ENCODE assay signal across 18 cellular contexts in the genomic region with DNA sequence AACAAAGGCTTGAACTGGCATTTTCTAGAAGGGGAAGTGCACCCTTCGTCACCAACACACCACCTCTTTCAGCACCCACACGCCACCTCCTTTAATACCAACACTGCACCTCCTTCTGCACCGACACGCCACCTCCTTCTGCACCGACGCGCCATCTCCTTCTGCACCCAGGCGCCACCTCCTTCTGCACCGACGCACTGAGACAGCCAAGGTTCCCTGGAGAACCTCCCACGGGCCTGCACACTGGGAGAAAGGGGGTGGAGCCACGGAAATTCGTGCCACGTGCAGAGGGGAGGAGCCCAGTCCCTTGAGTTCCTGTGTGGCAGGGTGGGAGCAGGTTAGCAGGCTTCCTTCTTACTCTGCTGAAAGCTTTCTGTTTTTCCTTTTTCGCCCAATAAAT.
DNase-seq lines count a peak whose midpoint lies in the region; ATAC-seq, FAIRE-seq and TF ChIP-seq lines count a peak whose summit lies in the region.
"Had no signal": no experiment of that assay in that cellular context is flagged by ENCODE, and none has a peak within 500 bp of the region (broad histone marks: within the 10 kb centered on the region; RNA-seq: fewer than 3 reads in every experiment).

No MANE protein-coding gene starts in this region.

- H3K27me3 Mint-ChIP-seq in activated CD4-positive, alpha-beta T cell treated with anti-CD3 and anti-CD28 coated beads for 36 hours = peaks cover 8% of the 10 kb centered on the region

- H3K4me3 Mint-ChIP-seq in activated CD4-positive, alpha-beta T cell treated with anti-CD3 and anti-CD28 coated beads for 36 hours = no peak overlapping the region
- H3K4me3 Mint-ChIP-seq: B cell had no signal

- H3K4me1 Mint-ChIP-seq in activated CD4-positive, alpha-beta T cell treated with anti-CD3 and anti-CD28 coated beads for 36 hours = no peaks in the 10 kb centered on the region
- H3K4me1 Mint-ChIP-seq: B cell had no signal

- CTCF ChIA-PET in GM10248 (lab: Yijun Ruan, JAX) = no interaction called here
- CTCF ChIA-PET in activated CD4-positive, alpha-beta T cell treated with anti-CD3 and anti-CD28 coated beads for 36 hours (lab: Charles Lee) = no interaction called here

- H3K27ac Mint-ChIP-seq in activated CD4-positive, alpha-beta T cell treated with anti-CD3 and anti-CD28 coated beads for 36 hours = no peak overlapping the region
- H3K27ac Mint-ChIP-seq: B cell had no signal

- H3K36me3 Mint-ChIP-seq in activated CD4-positive, alpha-beta T cell treated with anti-CD3 and anti-CD28 coated beads for 36 hours (ENCODE audit: low read depth) = no peaks in the 10 kb centered on the region

- no peak for FAIRE-seq in urothelium cell line (lab: Jason Lieb, UNC)
- FAIRE-seq: G401.6, HepG2 had no signal

- peak in 2 of 3 experiments; percentile 13 to 23 for DNase-seq in NCI-H1417 (lab: John Stamatoyannopoulos, UW)
- no peak for DNase-seq in NCI-H1417 treated with DMSO at 0.1 percent for 48 hours (lab: John Stamatoyannopoulos, UW)
- DNase-seq in NCI-H1436 treated with DMSO at 0.1 percent for 48 hours (lab: John Stamatoyannopoulos, UW) = peak; percentile 34
- peak; percentile 28 for DNase-seq in islet precursor cell
- DNase-seq in urothelium cell line (ENCODE audit: low spot score) = peak; percentile 21
- DNase-seq in GM10248 (ENCODE audit: extremely low spot score) = no peak
- no peak for DNase-seq in stimulated activated CD8-positive, alpha-beta memory T cell treated with anti-CD3 and anti-CD28 coated beads, Interleukin-4, amount 100 ng/mL, for 48 hours
- DNase-seq in activated CD4-positive, alpha-beta T cell treated with anti-CD3 and anti-CD28 coated beads for 36 hours = no peak
- DNase-seq: DMS79 treated with DMSO at 0.1 percent for 48 hours, KG1, NCI-H1694, NCI-H2081 treated with DMSO at 0.1 percent for 48 hours, NCI-H446 treated with DMSO at 0.1 percent for 48 hours, NCI-H774, PC-9 had no signal

- no peak for TF ChIP-seq CTCF in GM10248 (IDR thresholded peaks at IDR 0.05; ENCODE audit: control extremely low read depth, extremely low read depth, low read depth, missing control alignments)

- H3K9me3 Mint-ChIP-seq in activated CD4-positive, alpha-beta T cell treated with anti-CD3 and anti-CD28 coated beads for 36 hours (ENCODE audit: low read depth) = no peaks in the 10 kb centered on the region

- no peak for ATAC-seq in activated CD4-positive, alpha-beta T cell treated with anti-CD3 and anti-CD28 coated beads for 36 hours
- ATAC-seq: HepG2 had no signal

- POLR2A ChIA-PET in GM10248 (lab: Yijun Ruan, JAX) = no interaction called here
- POLR2A ChIA-PET in activated CD4-positive, alpha-beta T cell treated with anti-CD3 and anti-CD28 coated beads for 36 hours (lab: Charles Lee) = interaction anchor here (0.7 kb wide), 1 partner anchor 15 kb away, joined by 3 read pairs; no protein-coding TSS in a partner anchor

- intact Hi-C loops in activated CD4-positive, alpha-beta T cell treated with anti-CD3 and anti-CD28 coated beads for 36 hours (cut with DNase I, micrococcal nuclease) = no loop called here

Comparison
In these comparisons a context has a peak if more than half of its experiments do, and no peak if none do; other contexts are left out.
1. DNase-seq: peak in NCI-H1417 (2 of 3), NCI-H1436 treated with DMSO at 0.1 percent for 48 hours (single experiment), islet precursor cell (single experiment) and urothelium cell line (single experiment); none in NCI-H1417 treated with DMSO at 0.1 percent for 48 hours (single experiment), GM10248 (single experiment), stimulated activated CD8-positive, alpha-beta memory T cell treated with anti-CD3 and anti-CD28 coated beads, Interleukin-4, amount 100 ng/mL, for 48 hours (single experiment) and activated CD4-positive, alpha-beta T cell treated with anti-CD3 and anti-CD28 coated beads for 36 hours (single experiment).